Comparison of ENCODE assay signal across 13 cellular contexts in the genomic region with DNA sequence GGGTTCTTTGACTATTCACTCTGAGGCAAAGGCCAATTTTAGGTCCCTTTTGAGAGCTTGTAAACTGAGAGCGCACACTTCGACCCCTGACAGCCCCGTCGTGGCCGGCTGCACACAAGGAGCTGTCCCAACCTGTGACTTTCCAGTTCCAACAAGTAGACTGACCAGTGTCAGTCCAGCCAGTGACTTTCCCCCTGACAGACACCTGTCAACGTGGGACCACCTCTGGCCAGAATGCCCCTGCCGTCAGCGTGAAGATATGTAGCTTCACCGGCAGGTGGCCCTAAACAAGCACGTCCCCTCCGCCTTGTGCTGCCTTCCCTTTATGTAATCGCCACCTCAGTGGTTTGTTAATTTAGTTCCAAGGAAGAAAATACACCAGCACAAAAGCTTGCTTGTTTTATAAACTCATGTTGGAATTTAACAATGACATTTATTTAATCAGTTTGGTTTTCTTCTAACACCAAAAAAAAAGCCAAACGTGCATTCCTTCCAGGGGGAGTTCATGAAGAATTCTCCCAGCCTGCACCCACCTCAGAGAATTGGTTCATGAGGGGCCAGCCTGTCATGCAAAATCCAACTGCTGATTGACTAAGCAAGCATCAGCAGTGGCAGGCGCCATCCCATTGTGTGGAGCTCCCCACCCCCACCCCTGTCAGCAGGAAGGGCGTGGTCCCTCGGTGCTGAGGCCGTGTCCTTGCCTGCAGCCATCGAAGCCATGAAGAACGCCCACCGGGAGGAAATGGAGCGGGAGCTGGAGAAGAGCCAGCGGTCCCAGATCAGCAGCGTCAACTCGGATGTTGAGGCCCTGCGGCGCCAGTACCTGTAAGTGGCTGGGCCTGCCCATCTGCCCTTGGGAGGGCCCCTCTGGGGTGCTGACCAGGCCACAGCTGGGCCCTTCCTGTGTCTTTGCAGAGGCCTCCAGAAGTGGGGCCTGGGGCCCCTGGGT. TPM values are rescaled to one million over a fixed set of nuclear protein-coding genes. Genes with fewer than 3 reads are reported as not detected.
A peak's percentile ranks its signal among the peaks of the same experiment; 100 is the strongest.
DNase-seq lines count a peak whose midpoint lies in the region; ATAC-seq and TF ChIP-seq lines count a peak whose summit lies in the region.
"Had no signal": no experiment of that assay in that cellular context is flagged by ENCODE, and none has a peak within 500 bp of the region (broad histone marks: within the 10 kb centered on the region; RNA-seq: fewer than 3 reads in every experiment).

No MANE protein-coding gene starts in this region.

- ATAC-seq in HG03280 (IDR thresholded peaks at IDR 0.05; ENCODE audit: unreplicated experiment) (no peak), GM21381 (IDR thresholded peaks at IDR 0.05; ENCODE audit: unreplicated experiment) (no peak)

- H3K4me1 ChIP-seq in SJSA1 (replicated peaks): peaks cover 47% of the 10 kb centered on the region

- peaks cover 20% of the 10 kb centered on the region for H3K4me1 Mint-ChIP-seq in glutamatergic neuron (ENCODE audit: low read depth, unreplicated experiment)

- peak overlapping the region; percentile 85 for H3K27ac Mint-ChIP-seq in glutamatergic neuron (ENCODE audit: unreplicated experiment)

- H3K36me3 ChIP-seq in SJSA1: peaks cover 97% of the 10 kb centered on the region

- H3K27ac ChIP-seq in SJSA1: peak overlapping the region; percentile 53
- H3K27ac ChIP-seq: 22Rv1, WERI-Rb-1 had no signal

- peaks cover 9% of the 10 kb centered on the region for H3K36me3 Mint-ChIP-seq in glutamatergic neuron (ENCODE audit: unreplicated experiment)

- peaks cover 27% of the 10 kb centered on the region for H3K9me3 Mint-ChIP-seq in glutamatergic neuron (ENCODE audit: unreplicated experiment)

- H3K27me3 Mint-ChIP-seq in glutamatergic neuron (ENCODE audit: unreplicated experiment): peaks cover 18% of the 10 kb centered on the region

- no peaks in the 10 kb centered on the region for H3K9me3 ChIP-seq in SJSA1 (replicated peaks)

- H3K4me3 Mint-ChIP-seq in glutamatergic neuron (ENCODE audit: unreplicated experiment): no peak overlapping the region

- DNase-seq in NCI-H2227 (lab: John Stamatoyannopoulos, UW; ENCODE audit: unreplicated experiment): peak; percentile 41
- no peak for DNase-seq in NCI-H2227 treated with DMSO at 0.1 percent for 48 hours (lab: John Stamatoyannopoulos, UW)
- peak; percentile 52 to 79 for DNase-seq in SJSA1 (ENCODE audit: low read depth in 1 of 2, low spot score in 2 of 2)
- peak; percentile 53 for DNase-seq in glutamatergic neuron
- peak; percentile 35 for DNase-seq in pons (ENCODE audit: low spot score)
- no peak for DNase-seq in mucosa of gallbladder (ENCODE audit: low spot score)
- DNase-seq: cortex of kidney, IMR-90, NCI-H2107, WERI-Rb-1 had no signal

- no peaks in the 10 kb centered on the region for H3K27me3 ChIP-seq in SJSA1 (replicated peaks)

- no peak overlapping the region for H3K4me3 ChIP-seq in SJSA1

- no peak for TF ChIP-seq CTCF in glutamatergic neuron (IDR thresholded peaks at IDR 0.05; ENCODE audit: partially characterized antibody, unreplicated experiment)

RNA-seq across cellular contexts. Expression of a gene that starts 33.9 kb away (rescaled TPM):
- total RNA-seq in SJSA1 (2014; rRNA removed; shearing (Covaris generic)): 1.0 and 1.1 TPM in 2 replicates
- total RNA-seq in glutamatergic neuron (ENCODE audit: unreplicated experiment) (1.1 TPM), mucosa of gallbladder (6.4 TPM)

Comparison
In these comparisons a context has a peak if more than half of its experiments do, and no peak if none do; other contexts are left out.
1. DNase-seq: peak in NCI-H2227 (single experiment), SJSA1 (2 of 2), glutamatergic neuron (single experiment) and pons (single experiment); none in NCI-H2227 treated with DMSO at 0.1 percent for 48 hours (single experiment) and mucosa of gallbladder (single experiment).